ENCODE assay signal across 19 cellular contexts in genomic region chr18:26003391-26003790, GRCh38.
A peak's percentile ranks its signal among the peaks of the same experiment; 100 is the strongest.
DNase-seq lines count a peak whose midpoint lies in the region; ATAC-seq lines count a peak whose summit lies in the region.
"Had no signal": no experiment of that assay in that cellular context is flagged by ENCODE, and none has a peak within 500 bp of the region (broad histone marks: within the 10 kb centered on the region; RNA-seq: fewer than 3 reads in every experiment).

No MANE protein-coding gene starts in this region.

- H3K36me3 Mint-ChIP-seq in T-cell: peaks cover 8% of the 10 kb centered on the region

- POLR2A ChIA-PET in T-cell (lab: Charles Lee): no interaction called here

- no peak overlapping the region for H3K9ac ChIP-seq in SK-N-MC (ENCODE audit: insufficient read length)

- ATAC-seq in T-cell (replicated peaks in 1 of 4) (no peak), GM21515 (IDR thresholded peaks at IDR 0.05; ENCODE audit: unreplicated experiment) (no peak)
- ATAC-seq: activated naive CD8-positive, alpha-beta T cell treated with anti-CD3 and anti-CD28 coated beads, Interleukin-2, amount 50 U/mL, for 24 hours; activated T-cell treated with anti-CD3 and anti-CD28 coated beads, Interleukin-2, amount 50 U/mL, for 72 hours; SK-N-SH treated with all-trans-retinoic acid at 6 μM for 48 hours had no signal

- no peak overlapping the region for H3K4me3 Mint-ChIP-seq in T-cell
- H3K4me3 Mint-ChIP-seq: activated naive CD8-positive, alpha-beta T cell treated with anti-CD3 and anti-CD28 coated beads, Interleukin-2, amount 50 U/mL, for 24 hours; activated T-cell treated with anti-CD3 and anti-CD28 coated beads, Interleukin-2, amount 50 U/mL, for 72 hours had no signal

- no peak overlapping the region for H3K27ac Mint-ChIP-seq in T-cell
- H3K27ac Mint-ChIP-seq: activated naive CD8-positive, alpha-beta T cell treated with anti-CD3 and anti-CD28 coated beads, Interleukin-2, amount 50 U/mL, for 24 hours; activated T-cell treated with anti-CD3 and anti-CD28 coated beads, Interleukin-2, amount 50 U/mL, for 72 hours had no signal

- H3K27ac ChIP-seq in SK-N-MC: peak overlapping the region; percentile 73
- H3K27ac ChIP-seq: neutrophil, sigmoid colon had no signal

- no peaks in the 10 kb centered on the region for H3K36me3 ChIP-seq in SK-N-MC (ENCODE audit: insufficient read depth, low read length)
- H3K36me3 ChIP-seq: MG63, neutrophil, sigmoid colon had no signal

- H3K9me3 ChIP-seq in SK-N-MC (ENCODE audit: low read depth, low read length): no peaks in the 10 kb centered on the region
- H3K9me3 ChIP-seq: MG63, neutrophil, sigmoid colon had no signal

- no peak overlapping the region for H3K4me3 ChIP-seq in SK-N-MC
- H3K4me3 ChIP-seq: MG63, sigmoid colon had no signal

- CTCF ChIA-PET in T-cell (lab: Charles Lee): no interaction called here

- no peaks in the 10 kb centered on the region for H3K4me1 Mint-ChIP-seq in T-cell
- H3K4me1 Mint-ChIP-seq: activated naive CD8-positive, alpha-beta T cell treated with anti-CD3 and anti-CD28 coated beads, Interleukin-2, amount 50 U/mL, for 24 hours had no signal

- DNase-seq in COLO829 (ENCODE audit: low spot score): peak; percentile 18
- peak; percentile 12 for DNase-seq in HT-29 (ENCODE audit: low spot score)
- no peak for DNase-seq in SK-N-MC (ENCODE audit: low read depth, low spot score)
- DNase-seq in iris pigment epithelial cell (ENCODE audit: low read depth): peak; percentile 7
- DNase-seq in T-cell: no peak
- DNase-seq in activated CD4-positive, alpha-beta T cell treated with anti-CD3 and anti-CD28 coated beads, Interleukin-2, amount 50 U/mL, for 1 hour: no peak
- no peak for DNase-seq in GM19240 (ENCODE audit: insufficient read length, low spot score)
- DNase-seq: activated CD4-positive, alpha-beta T cell treated with anti-CD3 and anti-CD28 coated beads, Interleukin-2, amount 50 U/mL, for 48 hours; activated naive CD8-positive, alpha-beta T cell treated with anti-CD3 and anti-CD28 coated beads, Interleukin-2, amount 50 U/mL, for 24 hours; activated T-cell treated with anti-CD3 and anti-CD28 coated beads, Interleukin-2, amount 50 U/mL, for 72 hours; AML-193; MG63; midbrain; NCI-H2081; sigmoid colon; stimulated activated CD4-positive, alpha-beta T cell treated with anti-CD3 and anti-CD28 coated beads, Interleukin-4, amount 100 ng/mL, for 24 hours had no signal

- H3K27me3 Mint-ChIP-seq in T-cell: no peaks in the 10 kb centered on the region
- H3K27me3 Mint-ChIP-seq: activated naive CD8-positive, alpha-beta T cell treated with anti-CD3 and anti-CD28 coated beads, Interleukin-2, amount 50 U/mL, for 24 hours had no signal

- H3K9me3 Mint-ChIP-seq in T-cell: peaks cover 0 to 7% (median 4%) of the 10 kb centered on the region in 3 donors

Comparison
In these comparisons a context has a peak if more than half of its experiments do, and no peak if none do; other contexts are left out.
1. DNase-seq: peak in COLO829 (single experiment), HT-29 (single experiment) and iris pigment epithelial cell (single experiment); none in SK-N-MC (single experiment), T-cell (0 of 34), activated CD4-positive, alpha-beta T cell treated with anti-CD3 and anti-CD28 coated beads, Interleukin-2, amount 50 U/mL, for 1 hour (single experiment) and GM19240 (single experiment).